In the genomic region with DNA sequence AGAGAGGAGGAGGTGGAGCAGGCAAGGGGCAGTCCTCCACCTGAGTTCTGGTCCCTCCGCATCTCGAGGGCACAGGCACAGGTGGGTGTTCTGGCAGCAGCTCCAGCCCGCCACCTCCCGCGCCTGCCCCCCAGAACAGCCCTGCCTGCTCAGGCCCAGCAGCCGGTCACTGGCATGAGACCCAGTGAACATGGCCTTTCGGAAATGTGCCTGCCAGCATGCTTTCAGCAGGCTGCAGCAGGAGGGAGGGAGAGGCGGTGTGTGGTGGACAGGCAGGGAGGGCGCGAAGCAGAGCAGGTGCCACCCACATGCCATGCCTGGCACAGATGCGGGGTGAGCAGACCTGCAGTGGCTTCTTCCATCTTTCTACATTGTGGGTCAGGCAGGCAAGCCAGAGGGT, we compare ENCODE assay signal across 26 cellular contexts. TPM values are rescaled to one million over a fixed set of nuclear protein-coding genes. Genes with fewer than 3 reads are reported as not detected.
DNase-seq lines count a peak whose midpoint lies in the region; ATAC-seq, FAIRE-seq and TF ChIP-seq lines count a peak whose summit lies in the region.
"Had no signal": no experiment of that assay in that cellular context is flagged by ENCODE, and none has a peak within 500 bp of the region (broad histone marks: within the 10 kb centered on the region; RNA-seq: fewer than 3 reads in every experiment).

No MANE protein-coding gene starts in this region.

- TF ChIP-seq EP300 in H1 (IDR thresholded peaks at IDR 0.05; ENCODE audit: borderline replicate concordance in 1 of 2, low read depth in 2 of 2, low read length in 2 of 2) = no peak

- TF ChIP-seq CTCF in natural killer cell (IDR thresholded peaks at IDR 0.05) (no peak), H1 (IDR thresholded peaks at IDR 0.05; ENCODE audit: control extremely low read depth in 1 of 3, insufficient read depth in 1 of 3, low read depth in 1 of 3, low read length in 3 of 3) (no peak), right lobe of liver (IDR thresholded peaks at IDR 0.05) (no peak)

- H4K91ac ChIP-seq in H1 (replicated peaks; ENCODE audit: insufficient read length, low read length) (no peak overlapping the region), mesenchymal stem cell (ENCODE audit: low read length) (no peak overlapping the region)

- H3K79me1 ChIP-seq in H1 (ENCODE audit: low read depth, low read length) = no peaks in the 10 kb centered on the region; the same call in 1 of the 2 replicates
- no peaks in the 10 kb centered on the region for H3K79me1 ChIP-seq in mesenchymal stem cell (replicated peaks; ENCODE audit: low read length, poor library complexity, severe bottlenecking)

- CTCF ChIA-PET in H1 (lab: Charles Lee; ENCODE audit: partially characterized antibody) = no interaction called here

- no peaks in the 10 kb centered on the region for H3K36me3 Mint-ChIP-seq in natural killer cell treated with Interleukin-12 subunit alpha and Interleukin-12 subunit beta and Interleukin-15 and Interleukin-18, amount 100 ng/mL, for 72 hours
- no peaks in the 10 kb centered on the region for H3K36me3 Mint-ChIP-seq in natural killer cell
- H3K36me3 Mint-ChIP-seq: CD14-positive monocyte; CD8-positive, alpha-beta memory T cell had no signal

- peak; percentile 31 to 52 for ATAC-seq in natural killer cell treated with Interleukin-12 subunit alpha and Interleukin-12 subunit beta and Interleukin-15 and Interleukin-18, amount 100 ng/mL, for 72 hours
- no peak for ATAC-seq in natural killer cell
- ATAC-seq in HG02885 (IDR thresholded peaks at IDR 0.05; ENCODE audit: poor library complexity, unreplicated experiment) = no peak
- ATAC-seq in right lobe of liver = no peak
- ATAC-seq: A549 had no signal

- 0 out of 7 replicates have a peak, but pooled peaks cover 0 to 2% (median 0%) of the 10 kb centered on the region in 4 experiments for H3K27me3 ChIP-seq in H1 (replicated peaks in 1 of 4; ENCODE audit: control insufficient read depth in 3 of 4, extremely low read depth in 1 of 4, insufficient read depth in 3 of 4, low read length in 3 of 4)
- H3K27me3 ChIP-seq in mesenchymal stem cell (ENCODE audit: control insufficient read depth in 1 of 2, insufficient read depth in 1 of 2, low read length in 2 of 2) = peaks cover 5 to 84% of the 10 kb centered on the region in 2 experiments
- no peaks in the 10 kb centered on the region for H3K27me3 ChIP-seq in right lobe of liver
- H3K27me3 ChIP-seq: BLaER1 treated with 17β-estradiol and CSF1 and Interleukin-3, amounts not matched to agents 10 nM and 100 nM had no signal

- no peak overlapping the region for H2AFZ ChIP-seq in H1 (ENCODE audit: low read length)
- no peak overlapping the region for H2AFZ ChIP-seq in mesenchymal stem cell (ENCODE audit: low read depth, low read length)

- H3K4me1 Mint-ChIP-seq in natural killer cell treated with Interleukin-12 subunit alpha and Interleukin-12 subunit beta and Interleukin-15 and Interleukin-18, amount 100 ng/mL, for 72 hours (ENCODE audit: low read depth in 2 of 2) = peaks cover 0 to 5% of the 10 kb centered on the region in 2 donors
- H3K4me1 Mint-ChIP-seq in natural killer cell = peaks cover 0 to 4% of the 10 kb centered on the region in 2 donors
- H3K4me1 Mint-ChIP-seq: CD14-positive monocyte; CD8-positive, alpha-beta memory T cell had no signal

- H3K27ac Mint-ChIP-seq in natural killer cell treated with Interleukin-12 subunit alpha and Interleukin-12 subunit beta and Interleukin-15 and Interleukin-18, amount 100 ng/mL, for 72 hours = no peak overlapping the region
- no peak overlapping the region for H3K27ac Mint-ChIP-seq in natural killer cell
- H3K27ac Mint-ChIP-seq: CD14-positive monocyte; CD4-positive, alpha-beta T cell had no signal

- no peaks in the 10 kb centered on the region for H3K36me3 ChIP-seq in H1 (ENCODE audit: control insufficient read depth in 2 of 4, insufficient read depth in 4 of 4, low read length in 3 of 4)
- no peaks in the 10 kb centered on the region for H3K36me3 ChIP-seq in mesenchymal stem cell (ENCODE audit: control insufficient read depth in 1 of 2, insufficient read depth in 2 of 2, low read depth in 1 of 2, low read length in 2 of 2)
- no peaks in the 10 kb centered on the region for H3K36me3 ChIP-seq in right lobe of liver
- H3K36me3 ChIP-seq: BE2C; BLaER1 treated with 17β-estradiol and CSF1 and Interleukin-3, amounts not matched to agents 10 nM and 100 nM had no signal

- H3K18ac ChIP-seq in H1 (ENCODE audit: extremely low read depth, low read length) = no peak overlapping the region
- H3K18ac ChIP-seq in mesenchymal stem cell (ENCODE audit: low read depth in 1 of 2, low read length in 2 of 2) = no peak overlapping the region

- H3K23ac ChIP-seq in H1 (ENCODE audit: insufficient read length) (no peak overlapping the region), mesenchymal stem cell (ENCODE audit: low read length in 2 of 2) (no peak overlapping the region)

- H2BK12ac ChIP-seq in H1 (ENCODE audit: low read depth, low read length) = no peak overlapping the region
- H2BK12ac ChIP-seq in mesenchymal stem cell (ENCODE audit: low read length in 2 of 2) = no peak overlapping the region

- DNase-seq in natural killer cell treated with Interleukin-12 subunit alpha and Interleukin-12 subunit beta and Interleukin-15 and Interleukin-18, amount 100 ng/mL, for 72 hours (ENCODE audit: low spot score) = no peak
- DNase-seq in natural killer cell (no peak), H1 (ENCODE audit: low read depth in 1 of 2, low spot score in 2 of 2) (no peak), mesenchymal stem cell (no peak), NCI-H510A treated with DMSO at 0.1 percent for 48 hours (lab: John Stamatoyannopoulos, UW) (no peak), right lobe of liver (no peak)
- DNase-seq: 8988T; ACHN; AML-193; BE2C; CD4-positive, alpha-beta T cell; CD8-positive, alpha-beta memory T cell; DMS 273 treated with DMSO at 0.1 percent for 48 hours; DMS79; EL; GF-D8; GOT3; H7; HCEC 1CT had no signal

- no peak overlapping the region for H2BK20ac ChIP-seq in H1 (ENCODE audit: low read length)

- H3K9me3 ChIP-seq in H1 (ENCODE audit: insufficient read depth in 2 of 2, low read depth in 1 of 2, low read length in 1 of 2) (no peaks in the 10 kb centered on the region), mesenchymal stem cell (ENCODE audit: control insufficient read depth, low read length) (no peaks in the 10 kb centered on the region), right lobe of liver (no peaks in the 10 kb centered on the region)
- H3K9me3 ChIP-seq: A549; BE2C; BLaER1 treated with 17β-estradiol and CSF1 and Interleukin-3, amounts not matched to agents 10 nM and 100 nM had no signal

- no peak overlapping the region for H3K4me2 ChIP-seq in H1 (ENCODE audit: insufficient read depth in 1 of 2, low read depth in 2 of 2, low read length in 2 of 2)
- no peak overlapping the region for H3K4me2 ChIP-seq in mesenchymal stem cell (ENCODE audit: low read length, poor library complexity, severe bottlenecking)
- H3K4me2 ChIP-seq: A549 had no signal

- H2BK5ac ChIP-seq in H1 (ENCODE audit: low read depth, low read length) (no peak overlapping the region), mesenchymal stem cell (ENCODE audit: low read depth, low read length, poor library complexity, severe bottlenecking) (no peak overlapping the region)

- no peaks in the 10 kb centered on the region for H4K20me1 ChIP-seq in H1 (replicated peaks in 1 of 2; ENCODE audit: control insufficient read depth in 1 of 2, insufficient read depth in 2 of 2, low read length in 2 of 2)
- H4K20me1 ChIP-seq: BLaER1 treated with 17β-estradiol and CSF1 and Interleukin-3, amounts not matched to agents 10 nM and 100 nM had no signal

- 86% methylated on average over 10 of the region's 11 CpGs; no CpG with 5 or more reads in 1 of the 2 experiments for WGBS in H1 (ENCODE audit: extremely low coverage in 1 of 2, insufficient coverage in 1 of 2, insufficient read length in 1 of 2, insufficient replicate concordance in 2 of 2, low coverage in 1 of 2, low lambda C conversion rate in 2 of 2, missing lambda C conversion rate in 1 of 2), 2 experiments
- 92% methylated on average over 11 of the region's 11 CpGs for WGBS in mesenchymal stem cell
- WGBS in right lobe of liver (ENCODE audit: insufficient coverage, low coverage, low lambda C conversion rate, missing lambda C conversion rate) = 64% methylated on average over 4 of the region's 11 CpGs

- H3K9ac ChIP-seq in H1 (replicated peaks in 1 of 4; ENCODE audit: extremely low read depth in 1 of 4, low read depth in 3 of 4, low read length in 3 of 4) = no peak overlapping the region
- H3K9ac ChIP-seq in mesenchymal stem cell (ENCODE audit: low read length) = no peak overlapping the region
- H3K9ac ChIP-seq: BLaER1 treated with 17β-estradiol and CSF1 and Interleukin-3, amounts not matched to agents 10 nM and 100 nM had no signal

- no peaks in the 10 kb centered on the region for H3K4me1 ChIP-seq in H1 (replicated peaks in 1 of 4; ENCODE audit: control insufficient read depth in 3 of 4, insufficient read depth in 4 of 4, low read length in 3 of 4)
- no peaks in the 10 kb centered on the region for H3K4me1 ChIP-seq in mesenchymal stem cell (ENCODE audit: control insufficient read depth, insufficient read depth, low read depth, low read length)
- no peaks in the 10 kb centered on the region for H3K4me1 ChIP-seq in right lobe of liver
- H3K4me1 ChIP-seq: A549, BE2C had no signal

- H2BK15ac ChIP-seq in H1 (ENCODE audit: low read length) (no peak overlapping the region), mesenchymal stem cell (ENCODE audit: low read depth, poor library complexity, severe bottlenecking) (no peak overlapping the region)

- H3K27ac ChIP-seq in H1 (ENCODE audit: low read depth, low read length) = no peak overlapping the region
- H3K27ac ChIP-seq in mesenchymal stem cell (ENCODE audit: low read length, poor library complexity, severe bottlenecking) = no peak overlapping the region
- no peak overlapping the region for H3K27ac ChIP-seq in right lobe of liver
- H3K27ac ChIP-seq: A549; BLaER1 treated with 17β-estradiol and CSF1 and Interleukin-3, amounts not matched to agents 10 nM and 100 nM had no signal

- no peak for FAIRE-seq in H1 (lab: Jason Lieb, UNC)
- FAIRE-seq: A549, D721Med, GM12891, GM18507 had no signal

- H3K4me3 ChIP-seq in H1 (ENCODE audit: extremely low read depth in 1 of 4, insufficient read depth in 2 of 4, low read depth in 3 of 4, low read length in 4 of 4) (no peak overlapping the region), mesenchymal stem cell (ENCODE audit: insufficient read depth in 1 of 2, low read depth in 1 of 2, low read length in 2 of 2) (no peak overlapping the region), right lobe of liver (no peak overlapping the region)
- H3K4me3 ChIP-seq: A549; BLaER1 treated with 17β-estradiol and CSF1 and Interleukin-3, amounts not matched to agents 10 nM and 100 nM had no signal

- peaks cover 32 to 43% of the 10 kb centered on the region in 2 donors for H3K27me3 Mint-ChIP-seq in natural killer cell treated with Interleukin-12 subunit alpha and Interleukin-12 subunit beta and Interleukin-15 and Interleukin-18, amount 100 ng/mL, for 72 hours
- H3K27me3 Mint-ChIP-seq in natural killer cell (ENCODE audit: low read depth in 2 of 2) = peaks cover 28 to 53% of the 10 kb centered on the region in 2 donors

- intact Hi-C loops in natural killer cell (cut with micrococcal nuclease) (no loop called here), right lobe of liver (cut with DNase I) (loop anchor here in 1 of 2 donors (5.0 kb wide), 1 partner anchor 86 kb away; a partner anchor contains a TSS)

- H4K8ac ChIP-seq in H1 (ENCODE audit: extremely low read depth, insufficient read depth, low read length) (peak overlapping the region; percentile 58; the same call in 1 of the 2 replicates), mesenchymal stem cell (ENCODE audit: low read length) (peak overlapping the region; percentile 6)

- H4K5ac ChIP-seq in H1 (ENCODE audit: insufficient read length, low read depth, low read length) = no peak overlapping the region

- H3K4ac ChIP-seq in H1 (replicated peaks; ENCODE audit: insufficient read length, low read depth, low read length) = no peak overlapping the region
- no peak overlapping the region for H3K4ac ChIP-seq in mesenchymal stem cell (ENCODE audit: low read depth in 1 of 2, low read length in 2 of 2)

- no peaks in the 10 kb centered on the region for H3K9me3 Mint-ChIP-seq in natural killer cell treated with Interleukin-12 subunit alpha and Interleukin-12 subunit beta and Interleukin-15 and Interleukin-18, amount 100 ng/mL, for 72 hours
- H3K9me3 Mint-ChIP-seq in natural killer cell = no peaks in the 10 kb centered on the region
- H3K9me3 Mint-ChIP-seq: CD4-positive, alpha-beta T cell; CD8-positive, alpha-beta memory T cell had no signal

- TF ChIP-seq RAD21 in H1 (IDR thresholded peaks at IDR 0.05 in 1 of 2, conservative IDR thresholded peaks at IDR 0.05 in 1 of 2; ENCODE audit: low read depth in 2 of 2, low read length in 2 of 2) = no peak

- POLR2A ChIA-PET in H1 (lab: Charles Lee; ENCODE audit: partially characterized antibody) = no interaction called here

- no peak for TF ChIP-seq POLR2A in H1 (IDR thresholded peaks at IDR 0.05; ENCODE audit: control extremely low read depth in 1 of 2, low read depth in 2 of 2, low read length in 2 of 2)
- TF ChIP-seq POLR2A in right lobe of liver (IDR thresholded peaks at IDR 0.05) = no peak

- H3K4me3 Mint-ChIP-seq in natural killer cell treated with Interleukin-12 subunit alpha and Interleukin-12 subunit beta and Interleukin-15 and Interleukin-18, amount 100 ng/mL, for 72 hours = no peak overlapping the region
- no peak overlapping the region for H3K4me3 Mint-ChIP-seq in natural killer cell
- H3K4me3 Mint-ChIP-seq: CD14-positive monocyte; CD4-positive, alpha-beta T cell; CD8-positive, alpha-beta memory T cell had no signal

- no peak overlapping the region for H3K14ac ChIP-seq in H1 (ENCODE audit: insufficient read length)
- H3K14ac ChIP-seq in mesenchymal stem cell (ENCODE audit: low read length in 2 of 2) = no peak overlapping the region

- H2BK120ac ChIP-seq in H1 (replicated peaks; ENCODE audit: low read depth, low read length) (no peak overlapping the region), mesenchymal stem cell (ENCODE audit: low read depth, low read length) (no peak overlapping the region)

- no peak overlapping the region for H2AK5ac ChIP-seq in H1 (ENCODE audit: low read depth, low read length)
- H2AK5ac ChIP-seq in mesenchymal stem cell (ENCODE audit: low read length, severe bottlenecking) = no peak overlapping the region

- no peak overlapping the region for H3K56ac ChIP-seq in H1 (replicated peaks; ENCODE audit: insufficient read length, low read depth, low read length)

- H3K79me2 ChIP-seq in H1 (ENCODE audit: control insufficient read depth in 1 of 2, insufficient read depth in 2 of 2, low read length in 2 of 2) = no peaks in the 10 kb centered on the region

- H3K23me2 ChIP-seq in H1 (ENCODE audit: low read depth, low read length) = no peaks in the 10 kb centered on the region

RNA-seq across cellular contexts. Expression of a gene that starts 3.4 kb away (rescaled TPM):
- total RNA-seq in natural killer cell treated with Interleukin-12 subunit alpha and Interleukin-12 subunit beta and Interleukin-15 and Interleukin-18, amount 100 ng/mL, for 72 hours = not detected
- total RNA-seq in natural killer cell (not detected), right lobe of liver (not detected)
- not detected in 2 replicates for total RNA-seq in H1 (2021; fragmentation: NEBNext Ultra II Directional; extraction: Animal tissue kit (Norgen Biotek cat#: 25700))
- not detected in 2 replicates for polyA plus RNA-seq in H1 (2011; rRNA removed)
- not detected for polyA plus RNA-seq in H1 (2011; cell fraction: cytosol; rRNA removed)
- polyA plus RNA-seq in H1 (2011; cell fraction: nucleus; rRNA removed) = not detected
- not detected in 4 replicates for polyA plus RNA-seq in H1 (2012, experiment 1 of 2)
- not detected for polyA plus RNA-seq in H1 (2012, experiment 2 of 2)
- not detected for polyA plus RNA-seq in H1 (2013, experiment 1 of 2)
- polyA plus RNA-seq in H1 (2013, experiment 2 of 2) = 0.06 TPM
- not detected in 2 replicates for polyA minus RNA-seq in H1 (2011; rRNA and poly(A)+ RNA removed)
- polyA minus RNA-seq in H1 (2011; cell fraction: cytosol; rRNA and poly(A)+ RNA removed) = not detected
- not detected for polyA minus RNA-seq in H1 (2011; cell fraction: nucleus; rRNA and poly(A)+ RNA removed)
- 0.06 TPM for polyA plus RNA-seq in mesenchymal stem cell (2013, experiment 1 of 2)
- polyA plus RNA-seq in mesenchymal stem cell (2013, experiment 2 of 2) = not detected
- total RNA-seq: CD4-positive, alpha-beta T cell; CD8-positive, alpha-beta memory T cell; H7 had no signal
- polyA plus RNA-seq: A549; CD14-positive monocyte; CD8-positive, alpha-beta memory T cell had no signal

RNA-seq across cellular contexts. Expression of a gene that starts 26.4 kb away (rescaled TPM):
- total RNA-seq in natural killer cell treated with Interleukin-12 subunit alpha and Interleukin-12 subunit beta and Interleukin-15 and Interleukin-18, amount 100 ng/mL, for 72 hours = not detected
- total RNA-seq in natural killer cell = not detected
- not detected in 2 replicates for total RNA-seq in H1 (2021; fragmentation: NEBNext Ultra II Directional; extraction: Animal tissue kit (Norgen Biotek cat#: 25700))
- polyA plus RNA-seq in H1 (2011; rRNA removed) = not detected in 2 replicates
- not detected for polyA plus RNA-seq in H1 (2011; cell fraction: cytosol; rRNA removed)
- polyA plus RNA-seq in H1 (2011; cell fraction: nucleus; rRNA removed) = not detected
- polyA plus RNA-seq in H1 (2012, experiment 1 of 2) = not detected in 4 replicates
- polyA plus RNA-seq in H1 (2012, experiment 2 of 2) = not detected
- not detected for polyA plus RNA-seq in H1 (2013, experiment 1 of 2)
- polyA plus RNA-seq in H1 (2013, experiment 2 of 2) = not detected
- not detected in 2 replicates for polyA minus RNA-seq in H1 (2011; rRNA and poly(A)+ RNA removed)
- polyA minus RNA-seq in H1 (2011; cell fraction: cytosol; rRNA and poly(A)+ RNA removed) = not detected
- not detected for polyA minus RNA-seq in H1 (2011; cell fraction: nucleus; rRNA and poly(A)+ RNA removed)
- not detected for polyA plus RNA-seq in mesenchymal stem cell (2013, experiment 1 of 2)
- not detected for polyA plus RNA-seq in mesenchymal stem cell (2013, experiment 2 of 2)
- total RNA-seq in right lobe of liver = not detected
- total RNA-seq: CD4-positive, alpha-beta T cell; CD8-positive, alpha-beta memory T cell; H7 had no signal
- polyA plus RNA-seq: A549; CD14-positive monocyte; CD8-positive, alpha-beta memory T cell had no signal

RNA-seq across cellular contexts. Expression of a gene that starts 31.5 kb away (rescaled TPM):
- total RNA-seq in natural killer cell treated with Interleukin-12 subunit alpha and Interleukin-12 subunit beta and Interleukin-15 and Interleukin-18, amount 100 ng/mL, for 72 hours = 100 to 1,000 TPM; 108 to 145 TPM
- 100 to 1,000 TPM in 2 of 3 donors, 10 to 100 TPM in 1; 90.6 to 146 (median 107) TPM for total RNA-seq in natural killer cell
- 90.6 and 90.9 TPM in 2 replicates for total RNA-seq in H1 (2021; fragmentation: NEBNext Ultra II Directional; extraction: Animal tissue kit (Norgen Biotek cat#: 25700))
- 84.1 and 90.8 TPM in 2 replicates for polyA plus RNA-seq in H1 (2011; rRNA removed)
- polyA plus RNA-seq in H1 (2011; cell fraction: cytosol; rRNA removed) = 104 TPM
- polyA plus RNA-seq in H1 (2011; cell fraction: nucleus; rRNA removed) = 69.7 TPM
- 85.8 to 93.7 TPM (median 89.4 TPM) in 4 replicates for polyA plus RNA-seq in H1 (2012, experiment 1 of 2)
- 29.2 TPM for polyA plus RNA-seq in H1 (2012, experiment 2 of 2)
- polyA plus RNA-seq in H1 (2013, experiment 1 of 2) = 68.1 TPM
- 72.2 TPM for polyA plus RNA-seq in H1 (2013, experiment 2 of 2)
- polyA minus RNA-seq in H1 (2011; rRNA and poly(A)+ RNA removed) = 87.6 and 101 TPM in 2 replicates
- polyA minus RNA-seq in H1 (2011; cell fraction: cytosol; rRNA and poly(A)+ RNA removed) = 24.0 TPM
- polyA minus RNA-seq in H1 (2011; cell fraction: nucleus; rRNA and poly(A)+ RNA removed) = 48.1 TPM
- 103 TPM for polyA plus RNA-seq in mesenchymal stem cell (2013, experiment 1 of 2)
- 102 TPM for polyA plus RNA-seq in mesenchymal stem cell (2013, experiment 2 of 2)
- 100 to 1,000 TPM in 5 of 6 experiments, 10 to 100 TPM in 1; 84.1 to 162 (median 116) TPM for total RNA-seq in right lobe of liver

Comparison
In these comparisons a context has a peak if more than half of its experiments do, and no peak if none do; other contexts are left out.
1. ATAC-seq: peak in natural killer cell treated with Interleukin-12 subunit alpha and Interleukin-12 subunit beta and Interleukin-15 and Interleukin-18, amount 100 ng/mL, for 72 hours (2 of 2); none in natural killer cell (0 of 3), HG02885 (single experiment) and right lobe of liver (0 of 4).